ENCODE assay signal across 9 cellular contexts in genomic region chr6:35146453-35146852, GRCh38. TPM values are rescaled to one million over a fixed set of nuclear protein-coding genes. Genes with fewer than 3 reads are reported as not detected.
DNase-seq lines count a peak whose midpoint lies in the region; ATAC-seq, FAIRE-seq and TF ChIP-seq lines count a peak whose summit lies in the region.
"Had no signal": no experiment of that assay in that cellular context is flagged by ENCODE, and none has a peak within 500 bp of the region (broad histone marks: within the 10 kb centered on the region; RNA-seq: fewer than 3 reads in every experiment).

No MANE protein-coding gene starts in this region.

- H3K36me3 Mint-ChIP-seq in activated CD4-positive, alpha-beta T cell treated with anti-CD3 and anti-CD28 coated beads, Interleukin-2, amount 10 ng/mL, durations not matched to agents 24 days and 14 days (ENCODE audit: low read depth): no peaks in the 10 kb centered on the region
- H3K36me3 Mint-ChIP-seq in activated CD4-positive, alpha-beta memory T cell treated with anti-CD3 and anti-CD28 coated beads for 36 hours: no peaks in the 10 kb centered on the region
- H3K36me3 Mint-ChIP-seq: activated naive CD4-positive, alpha-beta T cell treated with anti-CD3 and anti-CD28 coated beads, Interleukin-2, amount 50 U/mL, for 24 hours had no signal

- H4K20me1 ChIP-seq in MM.1S (ENCODE audit: insufficient read depth, low read length): no peaks in the 10 kb centered on the region

- H3K4me1 ChIP-seq in MM.1S (ENCODE audit: low read length) (no peaks in the 10 kb centered on the region), small intestine (ENCODE audit: control insufficient read depth in 2 of 2, insufficient read depth in 1 of 2, low read depth in 1 of 2, low read length in 1 of 2) (no peaks in the 10 kb centered on the region)

- peak; percentile 54 to 94 for ATAC-seq in left cardiac atrium
- ATAC-seq in HG02588 (IDR thresholded peaks at IDR 0.05; ENCODE audit: unreplicated experiment): no peak
- ATAC-seq in GM19455 (IDR thresholded peaks at IDR 0.05; ENCODE audit: unreplicated experiment): no peak

- no peaks in the 10 kb centered on the region for H3K9me2 ChIP-seq in MM.1S (replicated peaks; ENCODE audit: insufficient read depth, low read length)

- H3K27me3 ChIP-seq in MM.1S (replicated peaks; ENCODE audit: insufficient read depth, low read length) (no peaks in the 10 kb centered on the region), small intestine (ENCODE audit: control insufficient read depth in 2 of 2, insufficient read depth in 2 of 2, low read length in 2 of 2) (peaks cover 0 to under 1% of the 10 kb centered on the region in 2 donors)

- no peak overlapping the region for H3K4me2 ChIP-seq in MM.1S (ENCODE audit: low read depth, low read length)

- no peak overlapping the region for H3K27ac Mint-ChIP-seq in activated CD4-positive, alpha-beta T cell treated with anti-CD3 and anti-CD28 coated beads, Interleukin-2, amount 10 ng/mL, durations not matched to agents 24 days and 14 days
- H3K27ac Mint-ChIP-seq in activated CD4-positive, alpha-beta memory T cell treated with anti-CD3 and anti-CD28 coated beads for 36 hours: no peak overlapping the region
- H3K27ac Mint-ChIP-seq: activated naive CD4-positive, alpha-beta T cell treated with anti-CD3 and anti-CD28 coated beads, Interleukin-2, amount 50 U/mL, for 24 hours had no signal

- peaks cover 6% of the 10 kb centered on the region for H3K27me3 Mint-ChIP-seq in activated CD4-positive, alpha-beta T cell treated with anti-CD3 and anti-CD28 coated beads, Interleukin-2, amount 10 ng/mL, durations not matched to agents 24 days and 14 days
- H3K27me3 Mint-ChIP-seq in activated CD4-positive, alpha-beta memory T cell treated with anti-CD3 and anti-CD28 coated beads for 36 hours: peaks cover 5% of the 10 kb centered on the region

- H3K9me3 Mint-ChIP-seq in activated CD4-positive, alpha-beta T cell treated with anti-CD3 and anti-CD28 coated beads, Interleukin-2, amount 10 ng/mL, durations not matched to agents 24 days and 14 days: no peaks in the 10 kb centered on the region
- no peaks in the 10 kb centered on the region for H3K9me3 Mint-ChIP-seq in activated CD4-positive, alpha-beta memory T cell treated with anti-CD3 and anti-CD28 coated beads for 36 hours
- H3K9me3 Mint-ChIP-seq: activated naive CD4-positive, alpha-beta T cell treated with anti-CD3 and anti-CD28 coated beads, Interleukin-2, amount 50 U/mL, for 24 hours had no signal

- H2AFZ ChIP-seq in MM.1S (ENCODE audit: low read length): no peak overlapping the region

- intact Hi-C loops in activated CD4-positive, alpha-beta T cell treated with anti-CD3 and anti-CD28 coated beads, Interleukin-2, amount 10 ng/mL, durations not matched to agents 24 days and 14 days (cut with micrococcal nuclease): loop anchor here (1.0 kb wide), 1 partner anchor 59 kb away; no protein-coding TSS in a partner anchor
- intact Hi-C loops in activated CD4-positive, alpha-beta memory T cell treated with anti-CD3 and anti-CD28 coated beads for 36 hours (cut with micrococcal nuclease): no loop called here
- intact Hi-C loops in left cardiac atrium (cut with DNase I): loop anchor here (1.0 to 10.0 kb wide), 5 partner anchors 58 to 272 kb away; no protein-coding TSS in a partner anchor

- no peaks in the 10 kb centered on the region for H3K79me2 ChIP-seq in MM.1S (ENCODE audit: low read length)

- DNase-seq in activated CD4-positive, alpha-beta T cell treated with anti-CD3 and anti-CD28 coated beads, Interleukin-2, amount 10 ng/mL, durations not matched to agents 24 days and 14 days: peak; percentile 72
- no peak for DNase-seq in activated CD4-positive, alpha-beta T cell treated with anti-CD3 and anti-CD28 coated beads for 4 hours
- DNase-seq in MM.1S: peak; percentile 59
- peak; percentile 65 for DNase-seq in activated CD4-positive, alpha-beta memory T cell treated with anti-CD3 and anti-CD28 coated beads for 36 hours
- no peak for DNase-seq in left cardiac atrium
- peak; percentile 45 for DNase-seq in small intestine

- CTCF ChIA-PET in activated CD4-positive, alpha-beta memory T cell treated with anti-CD3 and anti-CD28 coated beads for 36 hours (lab: Charles Lee): interaction anchor here (0.7 to 5.3 kb wide), 8 partner anchors 52 to 160 kb away, joined by 3 to 82 read pairs (median 5); no protein-coding TSS in a partner anchor

- H3K9me3 ChIP-seq in MM.1S (replicated peaks; ENCODE audit: insufficient read depth, low read length) (no peaks in the 10 kb centered on the region), small intestine (ENCODE audit: control insufficient read depth, low read depth) (no peaks in the 10 kb centered on the region)

- no peak for FAIRE-seq in small intestine (lab: Jason Lieb, UNC)

- 63 to 68% (median 64%) methylated on average over 6 of the region's 6 CpGs for WGBS in small intestine, 3 donors

- POLR2A ChIA-PET in activated CD4-positive, alpha-beta memory T cell treated with anti-CD3 and anti-CD28 coated beads for 36 hours (lab: Charles Lee): no interaction called here

- no peaks in the 10 kb centered on the region for H3F3A ChIP-seq in MM.1S (ENCODE audit: insufficient read depth, low read length)

- peaks cover 33% of the 10 kb centered on the region for H3K4me1 Mint-ChIP-seq in activated CD4-positive, alpha-beta T cell treated with anti-CD3 and anti-CD28 coated beads, Interleukin-2, amount 10 ng/mL, durations not matched to agents 24 days and 14 days
- H3K4me1 Mint-ChIP-seq in activated CD4-positive, alpha-beta memory T cell treated with anti-CD3 and anti-CD28 coated beads for 36 hours (ENCODE audit: low read depth): peaks cover 25% of the 10 kb centered on the region

- TF ChIP-seq CTCF in MM.1S (IDR thresholded peaks at IDR 0.05; ENCODE audit: low read length): peak; percentile 64

- H3K4me3 Mint-ChIP-seq in activated CD4-positive, alpha-beta T cell treated with anti-CD3 and anti-CD28 coated beads, Interleukin-2, amount 10 ng/mL, durations not matched to agents 24 days and 14 days: no peak overlapping the region
- no peak overlapping the region for H3K4me3 Mint-ChIP-seq in activated CD4-positive, alpha-beta memory T cell treated with anti-CD3 and anti-CD28 coated beads for 36 hours
- H3K4me3 Mint-ChIP-seq: activated naive CD4-positive, alpha-beta T cell treated with anti-CD3 and anti-CD28 coated beads, Interleukin-2, amount 50 U/mL, for 24 hours had no signal

- H3K36me3 ChIP-seq in MM.1S (replicated peaks; ENCODE audit: insufficient read depth, low read length): no peaks in the 10 kb centered on the region
- no peaks in the 10 kb centered on the region for H3K36me3 ChIP-seq in small intestine (ENCODE audit: control insufficient read depth in 2 of 2, insufficient read depth in 2 of 2, low read length in 2 of 2)

- no peak overlapping the region for H3K4me3 ChIP-seq in MM.1S (ENCODE audit: low read length)
- H3K4me3 ChIP-seq in small intestine (ENCODE audit: low read depth in 1 of 2, low read length in 2 of 2): no peak overlapping the region

- no peak overlapping the region for H3K27ac ChIP-seq in MM.1S (ENCODE audit: low read length)
- H3K27ac ChIP-seq in small intestine (ENCODE audit: low read depth in 1 of 2, low read length in 1 of 2): no peak overlapping the region

- H3K9ac ChIP-seq in MM.1S (ENCODE audit: low read length): no peak overlapping the region

RNA-seq across cellular contexts. Expression of gene TCP11, which starts 5.3 kb away (rescaled TPM):
- not detected in 2 replicates for total RNA-seq in activated CD4-positive, alpha-beta T cell treated with anti-CD3 and anti-CD28 coated beads, Interleukin-2, amount 10 ng/mL, durations not matched to agents 24 days and 14 days
- not detected for total RNA-seq in activated CD4-positive, alpha-beta memory T cell treated with anti-CD3 and anti-CD28 coated beads for 36 hours
- total RNA-seq in left cardiac atrium: not detected
- polyA plus RNA-seq in small intestine: not detected

Comparison
In these comparisons a context has a peak if more than half of its experiments do, and no peak if none do; other contexts are left out.
1. DNase-seq: peak in activated CD4-positive, alpha-beta T cell treated with anti-CD3 and anti-CD28 coated beads, Interleukin-2, amount 10 ng/mL, durations not matched to agents 24 days and 14 days (single experiment), MM.1S (single experiment), activated CD4-positive, alpha-beta memory T cell treated with anti-CD3 and anti-CD28 coated beads for 36 hours (single experiment) and small intestine (single experiment); none in activated CD4-positive, alpha-beta T cell treated with anti-CD3 and anti-CD28 coated beads for 4 hours (0 of 2) and left cardiac atrium (single experiment).
2. ATAC-seq: peak in left cardiac atrium (2 of 2); none in HG02588 (single experiment) and GM19455 (single experiment).